27 cellular contexts compared by ENCODE assay signal in the genomic region with DNA sequence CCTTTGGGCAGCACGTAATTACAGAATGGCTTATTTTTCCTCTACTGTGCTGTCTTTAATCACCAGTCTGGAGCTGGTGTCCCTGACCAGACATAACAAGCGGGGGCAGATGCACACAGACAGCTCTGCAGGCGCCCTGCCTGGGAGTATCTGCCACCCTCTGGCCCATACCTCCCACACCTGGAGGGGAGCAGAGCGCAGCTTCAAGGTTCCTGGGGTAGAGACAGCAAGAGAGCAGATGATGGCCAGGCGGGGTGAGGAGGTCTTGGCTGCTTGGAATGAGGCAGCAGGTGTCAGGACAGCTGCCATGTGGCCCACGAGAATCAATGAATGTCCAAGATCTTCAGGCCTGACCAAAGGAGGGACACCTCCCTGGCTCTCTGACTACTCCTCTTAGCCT. TPM values are rescaled to one million over a fixed set of nuclear protein-coding genes. Genes with fewer than 3 reads are reported as not detected.
DNase-seq lines count a peak whose midpoint lies in the region; ATAC-seq and TF ChIP-seq lines count a peak whose summit lies in the region.
"Had no signal": no experiment of that assay in that cellular context is flagged by ENCODE, and none has a peak within 500 bp of the region (broad histone marks: within the 10 kb centered on the region; RNA-seq: fewer than 3 reads in every experiment).

No MANE protein-coding gene starts in this region.

- H2AFZ ChIP-seq in osteoblast (ENCODE audit: low read length), result no peak overlapping the region

- peaks cover 8% of the 10 kb centered on the region; the same call in 1 of the 2 replicates for H4K20me1 ChIP-seq in BLaER1
- peaks cover 16% of the 10 kb centered on the region for H4K20me1 ChIP-seq in osteoblast (ENCODE audit: insufficient read depth, low read length)

- TF ChIP-seq CTCF in endodermal cell (conservative IDR thresholded peaks at IDR 0.05) (no peak), osteoblast (IDR thresholded peaks at IDR 0.05; ENCODE audit: extremely low read depth, low read depth, low read length) (no peak)

- no peak overlapping the region for H3K4me3 Mint-ChIP-seq in endodermal cell
- H3K4me3 Mint-ChIP-seq: activated CD4-positive, alpha-beta T cell treated with anti-CD3 and anti-CD28 coated beads, Interleukin-2, amount 10 ng/mL, durations not matched to agents 24 days and 14 days; activated T-cell treated with anti-CD3 and anti-CD28 coated beads, Interleukin-2, amount 50 U/mL, for 72 hours; HFFc6; stimulated activated naive CD8-positive, alpha-beta T cell treated with anti-CD3 and anti-CD28 coated beads, Interleukin-15, amount 100 ng/mL, for 72 hours; T-helper 2 cell treated with Interferon-gamma antibody and Interleukin-4, amounts not matched to agents 5 μg/mL and 100 μg/mL, for 36 hours had no signal

- H3K4me3 ChIP-seq in BLaER1, result no peak overlapping the region
- no peak overlapping the region for H3K4me3 ChIP-seq in endodermal cell (ENCODE audit: low read length)
- H3K4me3 ChIP-seq in osteoblast (ENCODE audit: insufficient read depth, low read length), result no peak overlapping the region
- H3K4me3 ChIP-seq: A549, adrenal gland, coronary artery, esophagus muscularis mucosa, lung, thyroid gland had no signal

- peaks cover 29% of the 10 kb centered on the region for H3K4me1 Mint-ChIP-seq in endodermal cell
- H3K4me1 Mint-ChIP-seq: stimulated activated naive CD8-positive, alpha-beta T cell treated with anti-CD3 and anti-CD28 coated beads, Interleukin-15, amount 100 ng/mL, for 72 hours had no signal

- H3K4me1 ChIP-seq in BLaER1 (peaks cover 92% of the 10 kb centered on the region), endodermal cell (ENCODE audit: control insufficient read depth, insufficient read depth, low read length) (peaks cover 7% of the 10 kb centered on the region), osteoblast (ENCODE audit: insufficient read depth, low read length) (peaks cover 4% of the 10 kb centered on the region)
- H3K4me1 ChIP-seq: A549, foreskin keratinocyte had no signal

- H3K9me3 ChIP-seq in BLaER1, result no peaks in the 10 kb centered on the region
- H3K9me3 ChIP-seq in endodermal cell (ENCODE audit: control insufficient read depth, low read length), result no peaks in the 10 kb centered on the region
- H3K9me3 ChIP-seq in osteoblast (ENCODE audit: low read depth, low read length), result no peaks in the 10 kb centered on the region
- H3K9me3 ChIP-seq: A549, adrenal gland, esophagus muscularis mucosa, thyroid gland had no signal

- H3K79me2 ChIP-seq in osteoblast (ENCODE audit: insufficient read depth, low read length), result peaks cover 8% of the 10 kb centered on the region

- H3K4me2 ChIP-seq in BLaER1, result peak overlapping the region; percentile 70
- no peak overlapping the region for H3K4me2 ChIP-seq in osteoblast (ENCODE audit: insufficient read depth, low read length)
- H3K4me2 ChIP-seq: A549 had no signal

- no peak for ATAC-seq in HG03175 (IDR thresholded peaks at IDR 0.05; ENCODE audit: unreplicated experiment)
- ATAC-seq: A549; activated T-cell treated with anti-CD3 and anti-CD28 coated beads, Interleukin-2, amount 50 U/mL, for 72 hours; foreskin keratinocyte; stimulated activated naive CD8-positive, alpha-beta T cell treated with anti-CD3 and anti-CD28 coated beads, Interleukin-15, amount 100 ng/mL, for 72 hours had no signal

- peak; percentile 30 for DNase-seq in NCI-H2227 (lab: John Stamatoyannopoulos, UW; ENCODE audit: unreplicated experiment)
- DNase-seq in endodermal cell, result peak; percentile 44
- peak; percentile 47 for DNase-seq in osteoblast (ENCODE audit: insufficient read length, low spot score, missing footprints)
- no peak for DNase-seq in HK-2 (ENCODE audit: unreplicated experiment)
- no peak for DNase-seq in SHP77 treated with DMSO at 0.1 percent for 48 hours (lab: John Stamatoyannopoulos, UW)
- no peak for DNase-seq in DMS153 treated with DMSO at 0.1 percent for 48 hours (lab: John Stamatoyannopoulos, UW; ENCODE audit: unreplicated experiment)
- DNase-seq: activated CD4-positive, alpha-beta T cell treated with anti-CD3 and anti-CD28 coated beads, Interleukin-2, amount 10 ng/mL, durations not matched to agents 24 days and 14 days; activated naive CD4-positive, alpha-beta T cell treated with Interleukin-2 at 50 U/mL for 16 hours; activated T-cell treated with anti-CD3 and anti-CD28 coated beads, Interleukin-2, amount 50 U/mL, for 72 hours; adrenal gland; AML-193; foreskin keratinocyte; HFFc6; NCI-H1417; NCI-H2029 treated with DMSO at 0.1 percent for 48 hours; NCI-H748 treated with DMSO at 0.1 percent for 48 hours; stimulated activated naive CD8-positive, alpha-beta T cell treated with anti-CD3 and anti-CD28 coated beads, Interleukin-15, amount 100 ng/mL, for 72 hours; thyroid gland had no signal

- H3K9ac ChIP-seq in BLaER1 (peak overlapping the region; percentile 60; the same call in 1 of the 2 replicates), endodermal cell (ENCODE audit: extremely low read depth, low read length, poor library complexity, severe bottlenecking) (no peak overlapping the region)

- H3K27me3 Mint-ChIP-seq in endodermal cell (ENCODE audit: insufficient read depth), result peaks cover 86% of the 10 kb centered on the region
- H3K27me3 Mint-ChIP-seq: activated CD4-positive, alpha-beta T cell treated with anti-CD3 and anti-CD28 coated beads, Interleukin-2, amount 10 ng/mL, durations not matched to agents 24 days and 14 days; progenitor cell of endocrine pancreas; stimulated activated naive CD8-positive, alpha-beta T cell treated with anti-CD3 and anti-CD28 coated beads, Interleukin-15, amount 100 ng/mL, for 72 hours had no signal

- no peak overlapping the region for H3K27ac Mint-ChIP-seq in endodermal cell
- H3K27ac Mint-ChIP-seq: activated CD4-positive, alpha-beta T cell treated with anti-CD3 and anti-CD28 coated beads, Interleukin-2, amount 10 ng/mL, durations not matched to agents 24 days and 14 days; activated T-cell treated with anti-CD3 and anti-CD28 coated beads, Interleukin-2, amount 50 U/mL, for 72 hours; HFFc6; progenitor cell of endocrine pancreas; T-helper 2 cell treated with Interferon-gamma antibody and Interleukin-4, amounts not matched to agents 5 μg/mL and 100 μg/mL, for 36 hours had no signal

- peaks cover 25% of the 10 kb centered on the region for H3K36me3 Mint-ChIP-seq in endodermal cell (ENCODE audit: low read depth)

- H3K27ac ChIP-seq in BLaER1 (peak overlapping the region; percentile 82), endodermal cell (ENCODE audit: low read depth, low read length) (no peak overlapping the region), osteoblast (ENCODE audit: low read depth, low read length) (no peak overlapping the region)
- H3K27ac ChIP-seq: A549, esophagus muscularis mucosa, foreskin keratinocyte, VCaP had no signal

- H3K36me3 ChIP-seq in BLaER1, result peaks cover 65% of the 10 kb centered on the region
- peaks cover 4% of the 10 kb centered on the region for H3K36me3 ChIP-seq in endodermal cell (ENCODE audit: control insufficient read depth, insufficient read depth, low read length)
- H3K36me3 ChIP-seq in osteoblast (ENCODE audit: insufficient read depth, low read length), result no peaks in the 10 kb centered on the region
- H3K36me3 ChIP-seq: adrenal gland, thyroid gland had no signal

- H3K27me3 ChIP-seq in BLaER1 (no peaks in the 10 kb centered on the region), endodermal cell (ENCODE audit: control insufficient read depth, insufficient read depth, low read length, poor library complexity, severe bottlenecking) (peaks cover 84% of the 10 kb centered on the region), osteoblast (ENCODE audit: insufficient read depth, low read length) (no peaks in the 10 kb centered on the region)
- H3K27me3 ChIP-seq: adrenal gland, esophagus muscularis mucosa, foreskin keratinocyte, thyroid gland had no signal

- H3K9me3 Mint-ChIP-seq in endodermal cell, result no peaks in the 10 kb centered on the region
- H3K9me3 Mint-ChIP-seq: activated CD4-positive, alpha-beta T cell treated with anti-CD3 and anti-CD28 coated beads, Interleukin-2, amount 10 ng/mL, durations not matched to agents 24 days and 14 days; activated T-cell treated with anti-CD3 and anti-CD28 coated beads, Interleukin-2, amount 50 U/mL, for 72 hours; HFFc6; stimulated activated naive CD8-positive, alpha-beta T cell treated with anti-CD3 and anti-CD28 coated beads, Interleukin-15, amount 100 ng/mL, for 72 hours; T-helper 2 cell treated with Interferon-gamma antibody and Interleukin-4, amounts not matched to agents 5 μg/mL and 100 μg/mL, for 36 hours had no signal

- 92 to 93% methylated on average over 5 to 6 of the region's 6 CpGs for WGBS in endodermal cell (ENCODE audit: insufficient coverage in 1 of 2, insufficient read length in 1 of 2), 2 experiments

RNA-seq across cellular contexts. Expression of gene TMEM94, which starts 23.8 kb away (rescaled TPM):
- total RNA-seq in endodermal cell, result 100 to 1,000 TPM in 1 of 2 donors, 10 to 100 TPM in 1; 96.0 to 106 TPM
- 90.8 TPM for polyA plus RNA-seq in endodermal cell (2013, experiment 1 of 2)
- 82.1 TPM for polyA plus RNA-seq in endodermal cell (2013, experiment 2 of 2)
- total RNA-seq in osteoblast, result 33.3 and 38.0 TPM in 2 replicates

RNA-seq across cellular contexts. Expression of gene CASKIN2, which starts 35.1 kb away (rescaled TPM):
- total RNA-seq in endodermal cell, result 10 to 100 TPM; 26.4 to 31.0 TPM
- polyA plus RNA-seq in endodermal cell (2013, experiment 1 of 2), result 14.9 TPM
- polyA plus RNA-seq in endodermal cell (2013, experiment 2 of 2), result 11.8 TPM
- total RNA-seq in osteoblast, result 8.7 and 10.3 TPM in 2 replicates

RNA-seq across cellular contexts. Expression of gene TSEN54, which starts 36.0 kb away (rescaled TPM):
- total RNA-seq in endodermal cell, result 10 to 100 TPM; 37.7 to 39.1 TPM
- 30.2 TPM for polyA plus RNA-seq in endodermal cell (2013, experiment 1 of 2)
- polyA plus RNA-seq in endodermal cell (2013, experiment 2 of 2), result 32.7 TPM
- 9.7 and 10.9 TPM in 2 replicates for total RNA-seq in osteoblast

RNA-seq across cellular contexts. Expression of gene LLGL2, which starts 45.2 kb away (rescaled TPM):
- total RNA-seq in endodermal cell, result 100 to 1,000 TPM; 128 to 149 TPM
- 20.2 TPM for polyA plus RNA-seq in endodermal cell (2013, experiment 1 of 2)
- 16.5 TPM for polyA plus RNA-seq in endodermal cell (2013, experiment 2 of 2)
- total RNA-seq in osteoblast, result 0.36 and 0.59 TPM in 2 replicates

Comparison
In these comparisons a context has a peak if more than half of its experiments do, and no peak if none do; other contexts are left out.
1. DNase-seq: peak in NCI-H2227 (single experiment), endodermal cell (single experiment) and osteoblast (single experiment); none in HK-2 (single experiment), SHP77 treated with DMSO at 0.1 percent for 48 hours (single experiment) and DMS153 treated with DMSO at 0.1 percent for 48 hours (single experiment).